In genomic region chr12:110355080-110355479, GRCh38 we compare ENCODE assay signal across 9 cellular contexts.
A peak's percentile ranks its signal among the peaks of the same experiment; 100 is the strongest.
DNase-seq lines count a peak whose midpoint lies in the region; ATAC-seq and TF ChIP-seq lines count a peak whose summit lies in the region.
"Had no signal": no experiment of that assay in that cellular context is flagged by ENCODE, and none has a peak within 500 bp of the region (broad histone marks: within the 10 kb centered on the region; RNA-seq: fewer than 3 reads in every experiment).

No MANE protein-coding gene starts in this region.

- no peaks in the 10 kb centered on the region for H3K9me3 Mint-ChIP-seq in nephron progenitor cell

- no peak overlapping the region for H3K4me3 ChIP-seq in brain microvascular endothelial cell (ENCODE audit: low read depth, low read length)
- H3K4me3 ChIP-seq: body of pancreas had no signal

- peaks cover 28% of the 10 kb centered on the region for H3K36me3 ChIP-seq in brain microvascular endothelial cell (replicated peaks)

- peaks cover 16% of the 10 kb centered on the region for H3K36me3 Mint-ChIP-seq in nephron progenitor cell (ENCODE audit: low read depth)

- no peak for ATAC-seq in GM19395 (IDR thresholded peaks at IDR 0.05; ENCODE audit: unreplicated experiment)
- ATAC-seq in HG03108 (IDR thresholded peaks at IDR 0.05; ENCODE audit: unreplicated experiment), result no peak
- ATAC-seq: body of pancreas had no signal

- TF ChIP-seq CTCF in brain microvascular endothelial cell (IDR thresholded peaks at IDR 0.05; ENCODE audit: low read depth, low read length, missing control alignments), result peak; percentile 70
- TF ChIP-seq CTCF in nephron progenitor cell (IDR thresholded peaks at IDR 0.05), result no peak

- H3K4me1 Mint-ChIP-seq in nephron progenitor cell, result peaks cover 2% of the 10 kb centered on the region

- in situ Hi-C loops in brain microvascular endothelial cell (cut with HindIII; ENCODE audit: low pct_ligation_motif_present, low sequenced_read_pairs), result no loop called here

- peak; percentile 22 for DNase-seq in activated naive CD4-positive, alpha-beta T cell treated with Interleukin-2 at 50 U/mL for 16 hours
- DNase-seq in activated naive CD4-positive, alpha-beta T cell treated with anti-CD3 and anti-CD28 coated beads, Interleukin-2, amount 50 U/mL, for 16 hours, result no peak
- DNase-seq in NCI-H1694 treated with DMSO at 0.1 percent for 48 hours (lab: John Stamatoyannopoulos, UW), result peak; percentile 57
- DNase-seq in brain microvascular endothelial cell, result peak; percentile 16
- peak; percentile 19 for DNase-seq in nephron progenitor cell
- no peak for DNase-seq in effector CD8-positive, alpha-beta T cell (lab: John Stamatoyannopoulos, UW)

- no peaks in the 10 kb centered on the region for H3K27me3 ChIP-seq in brain microvascular endothelial cell (replicated peaks)
- H3K27me3 ChIP-seq: body of pancreas had no signal

- peak overlapping the region; percentile 40 for H3K27ac Mint-ChIP-seq in nephron progenitor cell

- H3K27ac ChIP-seq in brain microvascular endothelial cell, result no peak overlapping the region
- H3K27ac ChIP-seq: body of pancreas had no signal

- H3K4me3 Mint-ChIP-seq in nephron progenitor cell, result no peak overlapping the region

- peaks cover 6% of the 10 kb centered on the region for H3K27me3 Mint-ChIP-seq in nephron progenitor cell (ENCODE audit: low read depth, poor library complexity)

Comparison
In these comparisons a context has a peak if more than half of its experiments do, and no peak if none do; other contexts are left out.
1. DNase-seq: peak in activated naive CD4-positive, alpha-beta T cell treated with Interleukin-2 at 50 U/mL for 16 hours (single experiment), NCI-H1694 treated with DMSO at 0.1 percent for 48 hours (single experiment), brain microvascular endothelial cell (single experiment) and nephron progenitor cell (single experiment); none in activated naive CD4-positive, alpha-beta T cell treated with anti-CD3 and anti-CD28 coated beads, Interleukin-2, amount 50 U/mL, for 16 hours (single experiment) and effector CD8-positive, alpha-beta T cell (single experiment).